33 cellular contexts compared by ENCODE assay signal in genomic region chr9:132150256-132150655, GRCh38.
"Had no signal": no experiment of that assay in that cellular context is flagged by ENCODE, and none has a peak within 500 bp of the region (broad histone marks: within the 10 kb centered on the region; RNA-seq: fewer than 3 reads in every experiment).

No MANE protein-coding gene starts in this region.

- H3K9me3 Mint-ChIP-seq: activated naive CD4-positive, alpha-beta T cell treated with anti-CD3 and anti-CD28 coated beads for 36 hours; activated naive CD8-positive, alpha-beta T cell treated with anti-CD3 and anti-CD28 coated beads for 36 hours; effector memory CD8-positive, alpha-beta T cell; natural killer cell; neural progenitor cell; stimulated activated naive B cell treated with anti-CD40 and anti-IgM and Interleukin-4, amounts not matched to agents 10 μg/mL and 1 μg/mL and 100 μg/mL, for 72 hours had no signal

- H3K9me3 ChIP-seq: ascending aorta, sigmoid colon, stomach, thyroid gland, upper lobe of left lung, vagina had no signal

- H3K4me3 ChIP-seq: ascending aorta, cardiac muscle cell, lung, neural progenitor cell, sigmoid colon, smooth muscle cell, stomach, thyroid gland, upper lobe of left lung, vagina had no signal

- H2AFZ ChIP-seq: neural progenitor cell had no signal

- H3K27me3 ChIP-seq: ascending aorta, thyroid gland, upper lobe of left lung, vagina had no signal

- ATAC-seq: activated CD4-positive, CD25-positive, alpha-beta regulatory T cell treated with anti-CD3 and anti-CD28 coated beads, Interleukin-2, amount 50 U/mL, for 24 hours; effector memory CD8-positive, alpha-beta T cell; left lobe of liver; natural killer cell; stimulated activated naive B cell treated with anti-CD40 and anti-IgM and Interleukin-4, amounts not matched to agents 10 μg/mL and 1 μg/mL and 100 μg/mL, for 72 hours; T-helper 17 cell had no signal

- H3K27ac ChIP-seq: ascending aorta, cardiac muscle cell, neural progenitor cell, sigmoid colon, stomach, thyroid gland, upper lobe of left lung, vagina, WERI-Rb-1 had no signal

- H3K4me1 Mint-ChIP-seq: stimulated activated naive B cell treated with anti-CD40 and anti-IgM and Interleukin-4, amounts not matched to agents 10 μg/mL and 1 μg/mL and 100 μg/mL, for 72 hours had no signal

- H3K4me2 ChIP-seq: neural progenitor cell, smooth muscle cell had no signal

- H3K27ac Mint-ChIP-seq: activated naive CD4-positive, alpha-beta T cell treated with anti-CD3 and anti-CD28 coated beads for 36 hours; activated naive CD8-positive, alpha-beta T cell treated with anti-CD3 and anti-CD28 coated beads for 36 hours; effector memory CD8-positive, alpha-beta T cell; natural killer cell; stimulated activated naive B cell treated with anti-CD40 and anti-IgM and Interleukin-4, amounts not matched to agents 10 μg/mL and 1 μg/mL and 100 μg/mL, for 72 hours; T-helper 17 cell had no signal

- H3K9ac ChIP-seq: neural progenitor cell had no signal

- H3K36me3 ChIP-seq: ascending aorta, cardiac muscle cell, neural progenitor cell, sigmoid colon, stomach, thyroid gland, upper lobe of left lung, vagina, WERI-Rb-1 had no signal

- H3K4me3 Mint-ChIP-seq: activated naive CD4-positive, alpha-beta T cell treated with anti-CD3 and anti-CD28 coated beads for 36 hours; activated naive CD8-positive, alpha-beta T cell treated with anti-CD3 and anti-CD28 coated beads for 36 hours; brain; effector memory CD8-positive, alpha-beta T cell; natural killer cell; neural progenitor cell; stimulated activated naive B cell treated with anti-CD40 and anti-IgM and Interleukin-4, amounts not matched to agents 10 μg/mL and 1 μg/mL and 100 μg/mL, for 72 hours; T-helper 17 cell had no signal

- H3K4me1 ChIP-seq: ascending aorta, sigmoid colon, stomach, thyroid gland, upper lobe of left lung, vagina had no signal

- DNase-seq: activated CD4-positive, alpha-beta T cell treated with anti-CD3 and anti-CD28 coated beads for 48 hours; activated CD4-positive, alpha-beta T cell treated with anti-CD3 and anti-CD28 coated beads, Interleukin-2, amount 50 U/mL, for 48 hours; activated CD8-positive, alpha-beta memory T cell treated with anti-CD3 and anti-CD28 coated beads for 24 hours; activated effector memory CD4-positive, alpha-beta T cell treated with Interleukin-2 at 50 U/mL for 16 hours; activated naive CD4-positive, alpha-beta T cell treated with anti-CD3 and anti-CD28 coated beads for 36 hours; activated naive CD8-positive, alpha-beta T cell treated with anti-CD3 and anti-CD28 coated beads for 36 hours; cortex of kidney; effector memory CD8-positive, alpha-beta T cell; erythroblast; head of caudate nucleus; mesendoderm; natural killer cell; posterior cingulate gyrus; sigmoid colon; stimulated activated CD4-positive, alpha-beta T cell treated with anti-CD3 and anti-CD28 coated beads, Interleukin-1b, Interleukin-23, amount 100 ng/mL, for 48 hours; stimulated activated CD4-positive, alpha-beta T cell treated with anti-CD3 and anti-CD28 coated beads, Interleukin-4, amount 100 ng/mL, for 4 hours; stimulated activated CD8-positive, alpha-beta memory T cell treated with anti-CD3 and anti-CD28 coated beads, Interleukin-4, amount 100 ng/mL, for 48 hours; stimulated activated naive B cell treated with anti-CD40 and anti-IgM and Interleukin-4, amounts not matched to agents 10 μg/mL and 1 μg/mL and 100 μg/mL, for 72 hours; stomach; T-helper 17 cell; T1000; thyroid gland; upper lobe of left lung; WERI-Rb-1 had no signal

- H3K36me3 Mint-ChIP-seq: activated naive CD8-positive, alpha-beta T cell treated with anti-CD3 and anti-CD28 coated beads for 36 hours; brain; natural killer cell; neural progenitor cell; stimulated activated naive B cell treated with anti-CD40 and anti-IgM and Interleukin-4, amounts not matched to agents 10 μg/mL and 1 μg/mL and 100 μg/mL, for 72 hours had no signal
